1 cellular context compared by ENCODE assay signal in genomic region chr3:121520510-121520909, GRCh38.
TF ChIP-seq lines count a peak whose summit lies in the region.

No MANE protein-coding gene starts in this region.

TF ChIP-seq in K562, 482 proteins besides CTCF, POLR2A, EP300 and RAD21 (continued from another document):
- TF ChIP-seq ZBTB40 (IDR thresholded peaks at IDR 0.05): peak; percentile 87
- peak; percentile 59; the same call in 1 of the 2 replicates for TF ChIP-seq ZBTB40 (CRISPR knock-in tag; IDR thresholded peaks at IDR 0.05)
- no peak for TF ChIP-seq ZNF507 (tag; conservative IDR thresholded peaks at IDR 0.05)
